In genomic region chr3:169813757-169814517, GRCh38 we compare ENCODE assay signal across 1 cellular context.
A peak's percentile ranks its signal among the peaks of the same experiment; 100 is the strongest.
TF ChIP-seq lines count a peak whose summit lies in the region.

No MANE protein-coding gene starts in this region.

TF ChIP-seq in GM12878, 131 proteins besides CTCF, POLR2A, EP300 and RAD21 (continues in another document):
- no peak for TF ChIP-seq NRF1 (conservative IDR thresholded peaks at IDR 0.05; ENCODE audit: low read depth, low read length)
- TF ChIP-seq CBFB (IDR thresholded peaks at IDR 0.05; ENCODE audit: low read depth) = peak; percentile 88; the same call in 1 of the 2 replicates
- 0 out of 2 replicates have a peak, but pooled peaks have one; percentile 16 for TF ChIP-seq MEF2A (IDR thresholded peaks at IDR 0.05; ENCODE audit: insufficient read depth, low read depth, low read length)
- peak; percentile 82 for TF ChIP-seq RELB (IDR thresholded peaks at IDR 0.05; ENCODE audit: low read depth)
- peak; percentile 99 for TF ChIP-seq TCF12 (IDR thresholded peaks at IDR 0.05; ENCODE audit: low read depth, low read length)
- TF ChIP-seq NFXL1 (IDR thresholded peaks at IDR 0.05; ENCODE audit: borderline replicate concordance) = no peak
- no peak for TF ChIP-seq BMI1 (IDR thresholded peaks at IDR 0.05; ENCODE audit: borderline replicate concordance)
- no peak for TF ChIP-seq E2F4 (IDR thresholded peaks at IDR 0.05; ENCODE audit: low read depth, low read length)
- TF ChIP-seq POLR2AphosphoS2 (IDR thresholded peaks at IDR 0.05; ENCODE audit: low read depth, low read length) = no peak
- TF ChIP-seq, protein P1, sequence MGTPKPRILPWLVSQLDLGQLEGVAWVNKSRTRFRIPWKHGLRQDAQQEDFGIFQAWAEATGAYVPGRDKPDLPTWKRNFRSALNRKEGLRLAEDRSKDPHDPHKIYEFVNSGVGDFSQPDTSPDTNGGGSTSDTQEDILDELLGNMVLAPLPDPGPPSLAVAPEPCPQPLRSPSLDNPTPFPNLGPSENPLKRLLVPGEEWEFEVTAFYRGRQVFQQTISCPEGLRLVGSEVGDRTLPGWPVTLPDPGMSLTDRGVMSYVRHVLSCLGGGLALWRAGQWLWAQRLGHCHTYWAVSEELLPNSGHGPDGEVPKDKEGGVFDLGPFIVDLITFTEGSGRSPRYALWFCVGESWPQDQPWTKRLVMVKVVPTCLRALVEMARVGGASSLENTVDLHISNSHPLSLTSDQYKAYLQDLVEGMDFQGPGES (IDR thresholded peaks at IDR 0.05) = no peak
- TF ChIP-seq SREBF2 (IDR thresholded peaks at IDR 0.05; ENCODE audit: low read length) = no peak
- no peak for TF ChIP-seq ZNF592 (IDR thresholded peaks at IDR 0.05)
- TF ChIP-seq, protein P2, sequence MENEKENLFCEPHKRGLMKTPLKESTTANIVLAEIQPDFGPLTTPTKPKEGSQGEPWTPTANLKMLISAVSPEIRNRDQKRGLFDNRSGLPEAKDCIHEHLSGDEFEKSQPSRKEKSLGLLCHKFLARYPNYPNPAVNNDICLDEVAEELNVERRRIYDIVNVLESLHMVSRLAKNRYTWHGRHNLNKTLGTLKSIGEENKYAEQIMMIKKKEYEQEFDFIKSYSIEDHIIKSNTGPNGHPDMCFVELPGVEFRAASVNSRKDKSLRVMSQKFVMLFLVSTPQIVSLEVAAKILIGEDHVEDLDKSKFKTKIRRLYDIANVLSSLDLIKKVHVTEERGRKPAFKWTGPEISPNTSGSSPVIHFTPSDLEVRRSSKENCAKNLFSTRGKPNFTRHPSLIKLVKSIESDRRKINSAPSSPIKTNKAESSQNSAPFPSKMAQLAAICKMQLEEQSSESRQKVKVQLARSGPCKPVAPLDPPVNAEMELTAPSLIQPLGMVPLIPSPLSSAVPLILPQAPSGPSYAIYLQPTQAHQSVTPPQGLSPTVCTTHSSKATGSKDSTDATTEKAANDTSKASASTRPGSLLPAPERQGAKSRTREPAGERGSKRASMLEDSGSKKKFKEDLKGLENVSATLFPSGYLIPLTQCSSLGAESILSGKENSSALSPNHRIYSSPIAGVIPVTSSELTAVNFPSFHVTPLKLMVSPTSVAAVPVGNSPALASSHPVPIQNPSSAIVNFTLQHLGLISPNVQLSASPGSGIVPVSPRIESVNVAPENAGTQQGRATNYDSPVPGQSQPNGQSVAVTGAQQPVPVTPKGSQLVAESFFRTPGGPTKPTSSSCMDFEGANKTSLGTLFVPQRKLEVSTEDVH (IDR thresholded peaks at IDR 0.05; ENCODE audit: low read depth, partially characterized antibody) = no peak
- TF ChIP-seq SREBF1 (IDR thresholded peaks at IDR 0.05; ENCODE audit: low read length) = no peak
- peak; percentile 50 for TF ChIP-seq SP1 (IDR thresholded peaks at IDR 0.05; ENCODE audit: low read depth, low read length)
- no peak for TF ChIP-seq WRNIP1 (IDR thresholded peaks at IDR 0.05; ENCODE audit: borderline replicate concordance, low read depth, low read length)
- peak; percentile 83 for TF ChIP-seq MTA2 (IDR thresholded peaks at IDR 0.05; ENCODE audit: low read depth)
- TF ChIP-seq, protein P3, sequence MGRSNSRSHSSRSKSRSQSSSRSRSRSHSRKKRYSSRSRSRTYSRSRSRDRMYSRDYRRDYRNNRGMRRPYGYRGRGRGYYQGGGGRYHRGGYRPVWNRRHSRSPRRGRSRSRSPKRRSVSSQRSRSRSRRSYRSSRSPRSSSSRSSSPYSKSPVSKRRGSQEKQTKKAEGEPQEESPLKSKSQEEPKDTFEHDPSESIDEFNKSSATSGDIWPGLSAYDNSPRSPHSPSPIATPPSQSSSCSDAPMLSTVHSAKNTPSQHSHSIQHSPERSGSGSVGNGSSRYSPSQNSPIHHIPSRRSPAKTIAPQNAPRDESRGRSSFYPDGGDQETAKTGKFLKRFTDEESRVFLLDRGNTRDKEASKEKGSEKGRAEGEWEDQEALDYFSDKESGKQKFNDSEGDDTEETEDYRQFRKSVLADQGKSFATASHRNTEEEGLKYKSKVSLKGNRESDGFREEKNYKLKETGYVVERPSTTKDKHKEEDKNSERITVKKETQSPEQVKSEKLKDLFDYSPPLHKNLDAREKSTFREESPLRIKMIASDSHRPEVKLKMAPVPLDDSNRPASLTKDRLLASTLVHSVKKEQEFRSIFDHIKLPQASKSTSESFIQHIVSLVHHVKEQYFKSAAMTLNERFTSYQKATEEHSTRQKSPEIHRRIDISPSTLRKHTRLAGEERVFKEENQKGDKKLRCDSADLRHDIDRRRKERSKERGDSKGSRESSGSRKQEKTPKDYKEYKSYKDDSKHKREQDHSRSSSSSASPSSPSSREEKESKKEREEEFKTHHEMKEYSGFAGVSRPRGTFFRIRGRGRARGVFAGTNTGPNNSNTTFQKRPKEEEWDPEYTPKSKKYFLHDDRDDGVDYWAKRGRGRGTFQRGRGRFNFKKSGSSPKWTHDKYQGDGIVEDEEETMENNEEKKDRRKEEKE (IDR thresholded peaks at IDR 0.05) = no peak
- no peak for TF ChIP-seq ZNF274 (IDR thresholded peaks at IDR 0.05; ENCODE audit: insufficient read depth, insufficient read length)
- TF ChIP-seq TCF7 (IDR thresholded peaks at IDR 0.05; ENCODE audit: borderline replicate concordance) = no peak
- TF ChIP-seq RUNX3 (IDR thresholded peaks at IDR 0.05; ENCODE audit: low read length) = peak; percentile 95
- TF ChIP-seq ZSCAN29 (IDR thresholded peaks at IDR 0.05) = no peak
- TF ChIP-seq, protein P4, sequence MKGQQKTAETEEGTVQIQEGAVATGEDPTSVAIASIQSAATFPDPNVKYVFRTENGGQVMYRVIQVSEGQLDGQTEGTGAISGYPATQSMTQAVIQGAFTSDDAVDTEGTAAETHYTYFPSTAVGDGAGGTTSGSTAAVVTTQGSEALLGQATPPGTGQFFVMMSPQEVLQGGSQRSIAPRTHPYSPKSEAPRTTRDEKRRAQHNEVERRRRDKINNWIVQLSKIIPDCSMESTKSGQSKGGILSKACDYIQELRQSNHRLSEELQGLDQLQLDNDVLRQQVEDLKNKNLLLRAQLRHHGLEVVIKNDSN (IDR thresholded peaks at IDR 0.05; ENCODE audit: borderline replicate concordance, extremely low read length, insufficient read depth, low read depth, low read length) = peak; percentile 85
- 0 out of 2 replicates have a peak, but pooled peaks have one; percentile 47 for TF ChIP-seq IRF4 (IDR thresholded peaks at IDR 0.05; ENCODE audit: low read depth, low read length)
- no peak for TF ChIP-seq SRF (IDR thresholded peaks at IDR 0.05; ENCODE audit: low read depth in 2 of 2, low read length in 2 of 2)
- no peak for TF ChIP-seq NR2C1 (IDR thresholded peaks at IDR 0.05)
- 0 out of 2 replicates have a peak, but pooled peaks have one; percentile 41 for TF ChIP-seq CHD2 (IDR thresholded peaks at IDR 0.05; ENCODE audit: borderline replicate concordance, low read depth, low read length)
- no peak for TF ChIP-seq RFX5 (IDR thresholded peaks at IDR 0.05; ENCODE audit: low read depth, low read length)
- no peak for TF ChIP-seq FOS (IDR thresholded peaks at IDR 0.05; ENCODE audit: borderline replicate concordance, extremely low read depth, insufficient read length)
- TF ChIP-seq, protein P5, sequence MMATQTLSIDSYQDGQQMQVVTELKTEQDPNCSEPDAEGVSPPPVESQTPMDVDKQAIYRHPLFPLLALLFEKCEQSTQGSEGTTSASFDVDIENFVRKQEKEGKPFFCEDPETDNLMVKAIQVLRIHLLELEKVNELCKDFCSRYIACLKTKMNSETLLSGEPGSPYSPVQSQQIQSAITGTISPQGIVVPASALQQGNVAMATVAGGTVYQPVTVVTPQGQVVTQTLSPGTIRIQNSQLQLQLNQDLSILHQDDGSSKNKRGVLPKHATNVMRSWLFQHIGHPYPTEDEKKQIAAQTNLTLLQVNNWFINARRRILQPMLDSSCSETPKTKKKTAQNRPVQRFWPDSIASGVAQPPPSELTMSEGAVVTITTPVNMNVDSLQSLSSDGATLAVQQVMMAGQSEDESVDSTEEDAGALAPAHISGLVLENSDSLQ (IDR thresholded peaks at IDR 0.05) = peak; percentile 96
- TF ChIP-seq MYB (IDR thresholded peaks at IDR 0.05; ENCODE audit: borderline replicate concordance, low read depth, low read length) = no peak
- TF ChIP-seq ZNF217 (IDR thresholded peaks at IDR 0.05) = peak; percentile 57; the same call in 1 of the 2 replicates
- TF ChIP-seq SIX5 (IDR thresholded peaks at IDR 0.05; ENCODE audit: low read depth, low read length, severe bottlenecking) = no peak
- TF ChIP-seq FOXK2 (IDR thresholded peaks at IDR 0.05) = no peak
- peak; percentile 50; the same call in 1 of the 2 replicates for TF ChIP-seq YY1 (IDR thresholded peaks at IDR 0.05; ENCODE audit: low read depth, low read length)
- TF ChIP-seq SPI1 (IDR thresholded peaks at IDR 0.05; ENCODE audit: borderline replicate concordance, insufficient read depth, low read depth, low read length) = no peak
- TF ChIP-seq ETV6 (conservative IDR thresholded peaks at IDR 0.05 in 1 of 2, IDR thresholded peaks at IDR 0.05 in 1 of 2; ENCODE audit: borderline replicate concordance in 1 of 2, low read depth in 1 of 2) = peak in 1 of 2 experiments; percentile 58; a peak in 1 of 4 replicates
- peak; percentile 56; the same call in 1 of the 2 replicates for TF ChIP-seq NFIC (IDR thresholded peaks at IDR 0.05; ENCODE audit: low read depth, low read length)
- TF ChIP-seq KAT2A (conservative IDR thresholded peaks at IDR 0.05; ENCODE audit: control insufficient read depth, low read depth, low read length) = no peak
- TF ChIP-seq DPF2 (IDR thresholded peaks at IDR 0.05) = peak; percentile 95
- no peak for TF ChIP-seq CBX3 (IDR thresholded peaks at IDR 0.05; ENCODE audit: borderline replicate concordance, low read depth)
- no peak for TF ChIP-seq CHD4 (IDR thresholded peaks at IDR 0.05)
- no peak; the same call in 1 of the 2 replicates for TF ChIP-seq ASH2L (IDR thresholded peaks at IDR 0.05; ENCODE audit: borderline replicate concordance, low read depth)
- TF ChIP-seq SUPT20H (IDR thresholded peaks at IDR 0.05; ENCODE audit: borderline replicate concordance, control insufficient read depth, low read depth, low read length) = no peak
- no peak for TF ChIP-seq MTA3 (IDR thresholded peaks at IDR 0.05; ENCODE audit: borderline replicate concordance, low read length)
- TF ChIP-seq TAF1 (IDR thresholded peaks at IDR 0.05; ENCODE audit: borderline replicate concordance, low read depth, low read length) = 0 out of 2 replicates have a peak, but pooled peaks have one; percentile 30
- TF ChIP-seq LARP7 (IDR thresholded peaks at IDR 0.05) = no peak; the same call in 1 of the 2 replicates
- TF ChIP-seq ATF7 (IDR thresholded peaks at IDR 0.05; ENCODE audit: low read depth) = peak; percentile 80
- TF ChIP-seq ZNF384 (IDR thresholded peaks at IDR 0.05; ENCODE audit: borderline replicate concordance, low read depth, low read length) = no peak
- TF ChIP-seq, protein P6, sequence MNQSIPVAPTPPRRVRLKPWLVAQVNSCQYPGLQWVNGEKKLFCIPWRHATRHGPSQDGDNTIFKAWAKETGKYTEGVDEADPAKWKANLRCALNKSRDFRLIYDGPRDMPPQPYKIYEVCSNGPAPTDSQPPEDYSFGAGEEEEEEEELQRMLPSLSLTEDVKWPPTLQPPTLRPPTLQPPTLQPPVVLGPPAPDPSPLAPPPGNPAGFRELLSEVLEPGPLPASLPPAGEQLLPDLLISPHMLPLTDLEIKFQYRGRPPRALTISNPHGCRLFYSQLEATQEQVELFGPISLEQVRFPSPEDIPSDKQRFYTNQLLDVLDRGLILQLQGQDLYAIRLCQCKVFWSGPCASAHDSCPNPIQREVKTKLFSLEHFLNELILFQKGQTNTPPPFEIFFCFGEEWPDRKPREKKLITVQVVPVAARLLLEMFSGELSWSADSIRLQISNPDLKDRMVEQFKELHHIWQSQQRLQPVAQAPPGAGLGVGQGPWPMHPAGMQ (IDR thresholded peaks at IDR 0.05; ENCODE audit: borderline replicate concordance) = no peak
